11 cellular contexts compared by ENCODE assay signal in genomic region chr3:152656207-152657001, GRCh38.
DNase-seq lines count a peak whose midpoint lies in the region; ATAC-seq and TF ChIP-seq lines count a peak whose summit lies in the region.
"Had no signal": no experiment of that assay in that cellular context is flagged by ENCODE, and none has a peak within 500 bp of the region (broad histone marks: within the 10 kb centered on the region; RNA-seq: fewer than 3 reads in every experiment).

No MANE protein-coding gene starts in this region.

- H3K4me3 ChIP-seq in epithelial cell of proximal tubule (ENCODE audit: low read depth, low read length) (peak overlapping the region; percentile 4), neural progenitor cell (peak overlapping the region; percentile 19)
- H3K4me3 ChIP-seq: SJSA1 had no signal

- peaks cover 3% of the 10 kb centered on the region for H3K27me3 Mint-ChIP-seq in neural progenitor cell (ENCODE audit: insufficient read depth, low read depth)

- peak overlapping the region; percentile 74 for H2AFZ ChIP-seq in neural progenitor cell (replicated peaks)

- TF ChIP-seq CTCF in epithelial cell of proximal tubule (conservative IDR thresholded peaks at IDR 0.05; ENCODE audit: low read depth, low read length) (no peak), neural progenitor cell (IDR thresholded peaks at IDR 0.05) (no peak)

- no peaks in the 10 kb centered on the region for H4K20me1 ChIP-seq in neural progenitor cell (ENCODE audit: low read depth)

- H3K4me2 ChIP-seq in neural progenitor cell = peak overlapping the region; percentile 65

- peaks cover 56% of the 10 kb centered on the region for H3K4me1 ChIP-seq in neural progenitor cell
- H3K4me1 ChIP-seq: SJSA1 had no signal

- no peaks in the 10 kb centered on the region for H3K27me3 ChIP-seq in neural progenitor cell
- H3K27me3 ChIP-seq: SJSA1, upper lobe of left lung had no signal

- H3K36me3 Mint-ChIP-seq in neural progenitor cell = peaks cover under 1% of the 10 kb centered on the region
- H3K36me3 Mint-ChIP-seq: natural killer cell had no signal

- DNase-seq in ELF-1 (ENCODE audit: low read depth, low spot score) (peak; percentile 72), OCI-M1 (lab: John Stamatoyannopoulos, UW) (peak; percentile 38), epithelial cell of proximal tubule (ENCODE audit: low read depth) (no peak), neural progenitor cell (ENCODE audit: low spot score) (peak; percentile 45), LoVo (ENCODE audit: low spot score) (no peak), NAMALWA (ENCODE audit: low spot score) (no peak), COLO829 (ENCODE audit: low spot score) (no peak)
- DNase-seq: natural killer cell, upper lobe of left lung had no signal

- no peaks in the 10 kb centered on the region for H3K79me2 ChIP-seq in neural progenitor cell (ENCODE audit: low read depth)

- peak overlapping the region; percentile 99 for H3K27ac Mint-ChIP-seq in neural progenitor cell
- H3K27ac Mint-ChIP-seq: natural killer cell had no signal

- H3K4me3 Mint-ChIP-seq in neural progenitor cell = peak overlapping the region; percentile 44
- H3K4me3 Mint-ChIP-seq: natural killer cell had no signal

- H3K9ac ChIP-seq in neural progenitor cell = no peak overlapping the region

- no peaks in the 10 kb centered on the region for H3K9me3 ChIP-seq in neural progenitor cell (ENCODE audit: low read depth)
- H3K9me3 ChIP-seq: upper lobe of left lung had no signal

- H3F3A ChIP-seq in neural progenitor cell (ENCODE audit: low read depth) = peaks cover 25% of the 10 kb centered on the region

- no peak for ATAC-seq in GM19463 (IDR thresholded peaks at IDR 0.05; ENCODE audit: unreplicated experiment)

- H3K36me3 ChIP-seq in neural progenitor cell = no peaks in the 10 kb centered on the region
- H3K36me3 ChIP-seq: SJSA1, upper lobe of left lung had no signal

- H3K9me3 Mint-ChIP-seq in neural progenitor cell = peaks cover 1% of the 10 kb centered on the region

- peaks cover 47% of the 10 kb centered on the region for H3K4me1 Mint-ChIP-seq in neural progenitor cell

- H3K27ac ChIP-seq in neural progenitor cell = peak overlapping the region; percentile 94
- H3K27ac ChIP-seq: SJSA1 had no signal

Comparison
In these comparisons a context has a peak if more than half of its experiments do, and no peak if none do; other contexts are left out.
1. DNase-seq: peak in ELF-1 (single experiment), OCI-M1 (single experiment) and neural progenitor cell (single experiment); none in epithelial cell of proximal tubule (single experiment), LoVo (single experiment), NAMALWA (single experiment) and COLO829 (single experiment).